In genomic region chr2:167844714-167845530, GRCh38 we compare ENCODE assay signal across 1 cellular context.
TF ChIP-seq lines count a peak whose summit lies in the region.

No MANE protein-coding gene starts in this region.

TF ChIP-seq in K562, 482 proteins besides CTCF, POLR2A, EP300 and RAD21 (continued from another document):
- TF ChIP-seq ZBTB49 (CRISPR knock-in tag; IDR thresholded peaks at IDR 0.05; ENCODE audit: borderline replicate concordance) (no peak), SRSF3 (IDR thresholded peaks at IDR 0.05; ENCODE audit: insufficient read depth, low read length) (no peak), MBD1 (CRISPR knock-in tag; IDR thresholded peaks at IDR 0.05) (no peak), RBBP5 (IDR thresholded peaks at IDR 0.05; ENCODE audit: borderline replicate concordance, insufficient read depth, low read length, poor library complexity, severe bottlenecking) (no peak), ZHX1 (conservative IDR thresholded peaks at IDR 0.05; ENCODE audit: low read length) (no peak), ZNF384 (IDR thresholded peaks at IDR 0.05; ENCODE audit: low read depth, low read length) (no peak), CREB3L1 (IDR thresholded peaks at IDR 0.05; ENCODE audit: borderline replicate concordance, low read depth) (no peak), SMARCA4 (IDR thresholded peaks at IDR 0.05) (0 out of 2 replicates have a peak, but pooled peaks have one; percentile 35), TBL1XR1 (IDR thresholded peaks at IDR 0.05; ENCODE audit: low read length in 2 of 2) (no peak), HDAC2 (IDR thresholded peaks at IDR 0.05) (no peak), MAFK (IDR thresholded peaks at IDR 0.05; ENCODE audit: low read length) (peak; percentile 66), MXD1 (CRISPR knock-in tag; IDR thresholded peaks at IDR 0.05; ENCODE audit: borderline replicate concordance, poor library complexity, severe bottlenecking) (no peak), RFX5 (IDR thresholded peaks at IDR 0.05; ENCODE audit: low read depth, low read length) (no peak), JUNB (CRISPR knock-in tag; conservative IDR thresholded peaks at IDR 0.05) (no peak), E4F1 (CRISPR knock-in tag; IDR thresholded peaks at IDR 0.05; ENCODE audit: borderline replicate concordance) (no peak), HNRNPL (IDR thresholded peaks at IDR 0.05; ENCODE audit: low read depth, low read length) (no peak)
